18 cellular contexts compared by ENCODE assay signal in the genomic region with DNA sequence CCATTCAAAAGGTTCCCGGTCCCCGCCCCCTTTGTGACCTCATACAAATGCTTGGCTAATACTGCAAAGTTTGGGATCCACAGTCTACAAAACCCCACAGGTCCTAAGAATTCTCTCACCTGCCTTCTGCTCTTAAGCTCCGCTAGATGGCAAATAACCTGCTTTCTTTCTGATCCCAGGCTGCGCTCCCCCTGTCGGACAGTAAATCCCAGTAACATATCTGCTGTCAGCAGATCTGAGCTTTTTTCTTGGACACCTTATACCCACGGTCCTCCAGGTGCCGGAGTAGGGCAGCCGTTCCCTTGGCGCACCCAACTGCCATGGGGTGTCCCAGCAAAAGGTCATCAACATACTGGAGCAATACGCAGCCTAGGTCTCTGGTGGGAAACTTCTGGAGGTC. TPM values are rescaled to one million over a fixed set of nuclear protein-coding genes. Genes with fewer than 3 reads are reported as not detected.
DNase-seq lines count a peak whose midpoint lies in the region; ATAC-seq and TF ChIP-seq lines count a peak whose summit lies in the region.
"Had no signal": no experiment of that assay in that cellular context is flagged by ENCODE, and none has a peak within 500 bp of the region (broad histone marks: within the 10 kb centered on the region; RNA-seq: fewer than 3 reads in every experiment).

No MANE protein-coding gene starts in this region.

- intact Hi-C loops in testis (cut with DNase I; ENCODE audit: low total_unique reads) = no loop called here
- intact Hi-C loops in colonic mucosa (cut with DNase I) = no loop called here

- H3K27ac ChIP-seq in testis (no peak overlapping the region), colonic mucosa (no peak overlapping the region)
- H3K27ac ChIP-seq: epithelial cell of prostate, RWPE1, tibial artery had no signal

- no peak for ATAC-seq in HG03378 (IDR thresholded peaks at IDR 0.05; ENCODE audit: unreplicated experiment)
- no peak for ATAC-seq in GM21447 (IDR thresholded peaks at IDR 0.05; ENCODE audit: unreplicated experiment)
- ATAC-seq: natural killer cell had no signal

- DNase-seq in NCI-H2029 (lab: John Stamatoyannopoulos, UW) (peak; percentile 46), NCI-H2029 treated with DMSO at 0.1 percent for 48 hours (lab: John Stamatoyannopoulos, UW) (no peak), NCI-H460 (ENCODE audit: extremely low read depth, low read depth) (peak; percentile 61), epithelial cell of esophagus (ENCODE audit: low read depth) (peak; percentile 16), testis (peak; percentile 21), colonic mucosa (no peak)
- DNase-seq: 8988T; activated CD4-positive, alpha-beta T cell treated with anti-CD3 and anti-CD28 coated beads, Interleukin-2, amount 10 ng/mL, durations not matched to agents 7 days and 5 days; MV-4-11; natural killer cell; NCI-H446; stimulated activated CD4-positive, alpha-beta T cell treated with anti-CD3 and anti-CD28 coated beads, Interleukin-1b, Interleukin-23, amount 100 ng/mL, for 48 hours; stimulated activated CD8-positive, alpha-beta memory T cell treated with anti-CD3 and anti-CD28 coated beads, Interleukin-4, amount 100 ng/mL, for 48 hours; tibial artery had no signal

- H3K4me3 ChIP-seq in epithelial cell of esophagus (ENCODE audit: low read length) (no peak overlapping the region), testis (no peak overlapping the region), colonic mucosa (no peak overlapping the region)
- H3K4me3 ChIP-seq: tibial artery had no signal

- peak; percentile 21 for TF ChIP-seq CTCF in epithelial cell of esophagus (IDR thresholded peaks at IDR 0.05; ENCODE audit: insufficient read depth, low read depth, low read length, missing control alignments)
- TF ChIP-seq CTCF in testis (IDR thresholded peaks at IDR 0.05) = no peak
- no peak for TF ChIP-seq CTCF in colonic mucosa (IDR thresholded peaks at IDR 0.05)

- WGBS in testis, 2 donors = 76 to 77% methylated on average over 7 to 10 of the region's 10 CpGs

- H3K9me3 ChIP-seq in testis (no peaks in the 10 kb centered on the region), colonic mucosa (no peaks in the 10 kb centered on the region)
- H3K9me3 ChIP-seq: tibial artery had no signal

- H3K36me3 ChIP-seq in testis (ENCODE audit: low read depth, missing control alignments) (no peaks in the 10 kb centered on the region), colonic mucosa (no peaks in the 10 kb centered on the region)
- H3K36me3 ChIP-seq: tibial artery had no signal

- H3K4me1 ChIP-seq in testis (peaks cover 19% of the 10 kb centered on the region), colonic mucosa (no peaks in the 10 kb centered on the region)

- H3K9ac ChIP-seq in colonic mucosa (ENCODE audit: low read depth in 2 of 2, low read length in 2 of 2) = no peak overlapping the region

- TF ChIP-seq POLR2A in testis (IDR thresholded peaks at IDR 0.05) = no peak

- H3K27me3 ChIP-seq in testis (no peaks in the 10 kb centered on the region), colonic mucosa (no peaks in the 10 kb centered on the region)

RNA-seq across cellular contexts. Expression of gene PPP1R26, which starts 39.0 kb away (rescaled TPM):
- total RNA-seq in NCI-H460 (2014; rRNA removed; shearing (Covaris generic)) = 37.3 and 39.3 TPM in 2 replicates
- polyA plus RNA-seq in NCI-H460 (2014; cell fraction: nucleus; rRNA removed) = 42.6 and 55.0 TPM in 2 replicates
- 10 to 100 TPM; 33.1 to 38.8 TPM for total RNA-seq in testis
- polyA plus RNA-seq in testis (ENCODE audit: insufficient read depth, low read depth, low replicate concordance) = 15.6 TPM
- total RNA-seq in colonic mucosa = 10 to 100 TPM; 18.9 to 19.7 TPM

RNA-seq across cellular contexts. Expression of gene MRPS2, which starts 59.9 kb away (rescaled TPM):
- 170 and 184 TPM in 2 replicates for total RNA-seq in NCI-H460 (2014; rRNA removed; shearing (Covaris generic))
- polyA plus RNA-seq in NCI-H460 (2014; cell fraction: nucleus; rRNA removed) = 113 and 131 TPM in 2 replicates
- 10 to 100 TPM; 35.9 to 40.4 TPM for total RNA-seq in testis
- 34.7 TPM for polyA plus RNA-seq in testis (ENCODE audit: insufficient read depth, low read depth, low replicate concordance)
- 10 to 100 TPM; 35.9 to 61.1 TPM for total RNA-seq in colonic mucosa

Comparison
In these comparisons a context has a peak if more than half of its experiments do, and no peak if none do; other contexts are left out.
1. DNase-seq: peak in NCI-H2029 (single experiment), NCI-H460 (single experiment), epithelial cell of esophagus (single experiment) and testis (single experiment); none in NCI-H2029 treated with DMSO at 0.1 percent for 48 hours (single experiment) and colonic mucosa (single experiment).